In the genomic region with DNA sequence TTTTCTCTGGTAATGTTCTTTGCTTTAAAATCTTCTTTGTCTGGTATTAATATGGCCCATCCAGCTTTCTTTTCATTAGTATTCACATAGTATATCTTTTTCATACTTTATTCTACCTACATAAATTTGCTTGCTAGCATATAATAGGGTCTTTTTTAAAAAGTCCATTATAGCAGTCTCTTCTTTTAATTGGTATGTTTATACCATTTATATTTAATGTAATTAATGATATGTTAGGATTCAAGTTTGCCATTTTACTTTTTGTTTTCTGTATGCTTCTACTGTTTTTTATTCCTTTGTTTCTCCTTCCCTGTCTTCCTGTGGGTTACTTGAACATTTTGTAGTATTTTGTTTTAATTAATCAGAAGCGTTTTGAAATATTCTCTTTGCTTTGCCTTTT, we compare ENCODE assay signal across 36 cellular contexts.
"Had no signal": no experiment of that assay in that cellular context is flagged by ENCODE, and none has a peak within 500 bp of the region (broad histone marks: within the 10 kb centered on the region; RNA-seq: fewer than 3 reads in every experiment).

No MANE protein-coding gene starts in this region.

- H3K27me3 ChIP-seq: MG63 had no signal

- H3K4me3 ChIP-seq: MG63 had no signal

- DNase-seq: Karpas-422, Kasumi-1, MG63, MM.1S, MV-4-11, NCI-H1048, NCI-H1092, NCI-H1092 treated with DMSO at 0.1 percent for 48 hours, NCI-H1105, NCI-H1105 treated with DMSO at 0.1 percent for 48 hours, NCI-H1417, NCI-H1417 treated with DMSO at 0.1 percent for 48 hours, NCI-H1436, NCI-H1436 treated with DMSO at 0.1 percent for 48 hours, NCI-H146, NCI-H1694, NCI-H1694 treated with DMSO at 0.1 percent for 48 hours, NCI-H187, NCI-H187 treated with DMSO at 0.1 percent for 48 hours, NCI-H1930, NCI-H2029, NCI-H2029 treated with DMSO at 0.1 percent for 48 hours, NCI-H2081, NCI-H2081 treated with DMSO at 0.1 percent for 48 hours, NCI-H2107, NCI-H2171, NCI-H2171 treated with DMSO at 0.1 percent for 48 hours, NCI-H2227 treated with DMSO at 0.1 percent for 48 hours, NCI-H226, NCI-H345, NCI-H446, NCI-H446 treated with DMSO at 0.1 percent for 48 hours, NCI-H510A, NCI-H510A treated with DMSO at 0.1 percent for 48 hours, NCI-H524, NCI-H524 treated with DMSO at 0.1 percent for 48 hours had no signal

- H3K36me3 ChIP-seq: MG63 had no signal
